Comparison of ENCODE assay signal across 20 cellular contexts in the genomic region with DNA sequence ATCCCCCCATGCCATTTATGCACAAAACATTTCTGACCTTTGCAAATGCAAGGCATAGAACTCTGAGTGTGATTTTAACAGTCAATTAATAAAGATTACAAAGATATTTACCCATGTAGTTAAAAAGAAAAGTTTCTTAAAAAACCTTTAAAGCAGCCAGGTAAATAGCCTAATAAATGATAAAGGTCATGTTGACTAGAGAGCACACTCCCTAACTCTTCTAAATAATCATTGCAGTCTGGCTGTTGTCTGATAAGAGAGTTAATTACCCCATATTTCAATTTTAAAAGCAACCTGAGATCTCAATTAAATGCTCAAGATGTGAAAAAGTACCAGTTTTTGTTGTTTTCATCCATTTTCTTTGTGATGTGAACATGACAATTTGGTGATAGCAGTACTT.
A peak's percentile ranks its signal among the peaks of the same experiment; 100 is the strongest.
DNase-seq lines count a peak whose midpoint lies in the region; ATAC-seq, FAIRE-seq and TF ChIP-seq lines count a peak whose summit lies in the region.
"Had no signal": no experiment of that assay in that cellular context is flagged by ENCODE, and none has a peak within 500 bp of the region (broad histone marks: within the 10 kb centered on the region; RNA-seq: fewer than 3 reads in every experiment).

No MANE protein-coding gene starts in this region.

- H3K27me3 ChIP-seq in liver (ENCODE audit: control insufficient read depth in 4 of 4, insufficient read depth in 4 of 4, low read length in 3 of 4) (no peaks in the 10 kb centered on the region), HepG2 (ENCODE audit: control insufficient read depth in 1 of 2, insufficient read depth in 2 of 2, low read length in 2 of 2) (no peaks in the 10 kb centered on the region)
- H3K27me3 ChIP-seq: BLaER1 treated with 17β-estradiol and CSF1 and Interleukin-3, amounts not matched to agents 10 nM and 100 nM had no signal

- H3K9ac ChIP-seq in liver (ENCODE audit: low read depth in 1 of 2, low read length in 2 of 2): peak overlapping the region in 1 of 2 donors; percentile 20
- H3K9ac ChIP-seq in HepG2 (ENCODE audit: insufficient read depth, low read depth, low read length): no peak overlapping the region
- H3K9ac ChIP-seq: BLaER1 treated with 17β-estradiol and CSF1 and Interleukin-3, amounts not matched to agents 10 nM and 100 nM had no signal

- no peak overlapping the region for H3K4me3 ChIP-seq in liver (ENCODE audit: low read depth in 1 of 3, low read length in 3 of 3)
- no peak overlapping the region for H3K4me3 ChIP-seq in HepG2 (replicated peaks in 1 of 3; ENCODE audit: insufficient read depth in 1 of 3, low read depth in 2 of 3, low read length in 3 of 3)
- H3K4me3 ChIP-seq: A549; BLaER1 treated with 17β-estradiol and CSF1 and Interleukin-3, amounts not matched to agents 10 nM and 100 nM had no signal

- H3K9me3 ChIP-seq in liver (ENCODE audit: control insufficient read depth in 4 of 4, low read length in 3 of 4) (no peaks in the 10 kb centered on the region), HepG2 (ENCODE audit: low read length) (peaks cover 18% of the 10 kb centered on the region)
- H3K9me3 ChIP-seq: A549; BLaER1 treated with 17β-estradiol and CSF1 and Interleukin-3, amounts not matched to agents 10 nM and 100 nM; Caco-2 had no signal

- H3K4me2 ChIP-seq in HepG2 (ENCODE audit: low read depth, low read length): no peak overlapping the region
- H3K4me2 ChIP-seq: A549 had no signal

- H3K79me2 ChIP-seq in HepG2 (ENCODE audit: insufficient read depth, low read length): no peaks in the 10 kb centered on the region

- intact Hi-C loops in HepG2 (cut with micrococcal nuclease; ENCODE audit: unreplicated experiment) (no loop called here), Right ventricle myocardium inferior (cut with DNase I) (no loop called here)

- no peak for ATAC-seq in HepG2
- ATAC-seq in left lobe of liver: peak; percentile 60
- ATAC-seq in HG03025 (IDR thresholded peaks at IDR 0.05; ENCODE audit: low FRiP score, unreplicated experiment): no peak
- ATAC-seq in Right ventricle myocardium inferior: no peak
- ATAC-seq: A549; CD8-positive, alpha-beta T cell had no signal

- TF ChIP-seq CTCF in liver (IDR thresholded peaks at IDR 0.05; ENCODE audit: low read depth, low read length, missing input control): no peak
- no peak for TF ChIP-seq CTCF in HepG2 (CRISPR knock-in tag; IDR thresholded peaks at IDR 0.05)

- in situ Hi-C loops in HepG2 (cut with HindIII; ENCODE audit: extremely low pct_ligation_motif_present, low pct_unique_long_range_greater_than_20kb): no loop called here

- no peak for TF ChIP-seq EP300 in HepG2 (IDR thresholded peaks at IDR 0.05; ENCODE audit: low read depth in 2 of 2, low read length in 2 of 2)
- TF ChIP-seq EP300 in HepG2 (CRISPR knock-in tag; IDR thresholded peaks at IDR 0.05; ENCODE audit: borderline replicate concordance): no peak

- H3K4me1 ChIP-seq in liver (ENCODE audit: control insufficient read depth in 4 of 4, insufficient read depth in 4 of 4, low read length in 3 of 4) (peaks cover 0 to 3% (median 0%) of the 10 kb centered on the region in 4 donors), HepG2 (ENCODE audit: insufficient read depth, low read length) (no peaks in the 10 kb centered on the region)
- H3K4me1 ChIP-seq: A549, Caco-2 had no signal

- POLR2A ChIA-PET in HepG2 (lab: Yijun Ruan, JAX): no interaction called here

- TF ChIP-seq RAD21 in liver (IDR thresholded peaks at IDR 0.05): no peak
- no peak for TF ChIP-seq RAD21 in HepG2 (CRISPR knock-in tag; IDR thresholded peaks at IDR 0.05)

- H3K36me3 ChIP-seq in liver (ENCODE audit: control insufficient read depth in 4 of 4, insufficient read depth in 3 of 4, low read depth in 1 of 4, low read length in 3 of 4): no peaks in the 10 kb centered on the region
- no peaks in the 10 kb centered on the region for H3K36me3 ChIP-seq in HepG2 (replicated peaks in 1 of 2; ENCODE audit: control insufficient read depth in 1 of 2, insufficient read depth in 2 of 2, low read length in 2 of 2)
- H3K36me3 ChIP-seq: BLaER1 treated with 17β-estradiol and CSF1 and Interleukin-3, amounts not matched to agents 10 nM and 100 nM had no signal

- FAIRE-seq in HepG2 (lab: Jason Lieb, UNC): no peak
- FAIRE-seq: A549, D721Med, G401.6, GM12891, GM19239 had no signal

- H2AFZ ChIP-seq in HepG2 (ENCODE audit: low read length): no peak overlapping the region

- DNase-seq in HepG2 (ENCODE audit: low spot score) (no peak), left lobe of liver (ENCODE audit: low spot score) (no peak), Right ventricle myocardium inferior (ENCODE audit: missing footprints) (no peak)
- DNase-seq: AML-193; Caco-2; Calu3; CD4-positive, alpha-beta T cell; CD8-positive, alpha-beta T cell; DMS79 treated with DMSO at 0.1 percent for 48 hours; GF-D8 had no signal

- no peaks in the 10 kb centered on the region for H4K20me1 ChIP-seq in HepG2 (ENCODE audit: insufficient read depth, low read length)
- H4K20me1 ChIP-seq: BLaER1 treated with 17β-estradiol and CSF1 and Interleukin-3, amounts not matched to agents 10 nM and 100 nM had no signal

- CTCF ChIA-PET in HepG2 (lab: Yijun Ruan, JAX; ENCODE audit: low intra/inter-chr PET ratio, low total read pairs): no interaction called here

- no peak for TF ChIP-seq POLR2A in HepG2 (IDR thresholded peaks at IDR 0.05; ENCODE audit: insufficient read depth in 1 of 2, low read depth in 2 of 2, low read length in 2 of 2)

- H3K27ac ChIP-seq in liver (ENCODE audit: low read depth in 1 of 2, low read length in 2 of 2) (peak overlapping the region in 1 of 2 donors; percentile 19), HepG2 (ENCODE audit: extremely low read length, insufficient read depth, low read length) (no peak overlapping the region)
- H3K27ac ChIP-seq: 22Rv1; A549; BLaER1 treated with 17β-estradiol and CSF1 and Interleukin-3, amounts not matched to agents 10 nM and 100 nM; C4-2B had no signal

- no TSS peak for BruUV-seq in HepG2 (replicated peaks; lab: Mats Ljungman, UMichigan)

TF ChIP-seq in liver, 16 proteins besides CTCF, POLR2A, EP300 and RAD21:
- no peak for TF ChIP-seq EGR1 (IDR thresholded peaks at IDR 0.05; ENCODE audit: low read depth in 2 of 2)
- peak; percentile 26 for TF ChIP-seq FOXA2 (IDR thresholded peaks at IDR 0.05)
- TF ChIP-seq RXRA (IDR thresholded peaks at IDR 0.05): peak in 1 of 2 donors; percentile 2

TF ChIP-seq in HepG2, 621 proteins besides CTCF, POLR2A, EP300 and RAD21:
- TF ChIP-seq, protein P1, sequence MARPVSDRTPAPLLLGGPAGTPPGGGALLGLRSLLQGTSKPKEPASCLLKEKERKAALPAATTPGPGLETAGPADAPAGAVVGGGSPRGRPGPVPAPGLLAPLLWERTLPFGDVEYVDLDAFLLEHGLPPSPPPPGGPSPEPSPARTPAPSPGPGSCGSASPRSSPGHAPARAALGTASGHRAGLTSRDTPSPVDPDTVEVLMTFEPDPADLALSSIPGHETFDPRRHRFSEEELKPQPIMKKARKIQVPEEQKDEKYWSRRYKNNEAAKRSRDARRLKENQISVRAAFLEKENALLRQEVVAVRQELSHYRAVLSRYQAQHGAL (CRISPR knock-in tag; IDR thresholded peaks at IDR 0.05; ENCODE audit: not compliant biosample characterization): no peak
- no peak for TF ChIP-seq MAFF (IDR thresholded peaks at IDR 0.05; ENCODE audit: low read depth, low read length)
- TF ChIP-seq POLR2AphosphoS5 (IDR thresholded peaks at IDR 0.05; ENCODE audit: low read depth, low read length): no peak
- no peak for TF ChIP-seq SP140L (CRISPR knock-in tag; IDR thresholded peaks at IDR 0.05; ENCODE audit: borderline replicate concordance)
- TF ChIP-seq POLR2AphosphoS2 (IDR thresholded peaks at IDR 0.05; ENCODE audit: low read depth, low read length): no peak
- TF ChIP-seq, protein P2, sequence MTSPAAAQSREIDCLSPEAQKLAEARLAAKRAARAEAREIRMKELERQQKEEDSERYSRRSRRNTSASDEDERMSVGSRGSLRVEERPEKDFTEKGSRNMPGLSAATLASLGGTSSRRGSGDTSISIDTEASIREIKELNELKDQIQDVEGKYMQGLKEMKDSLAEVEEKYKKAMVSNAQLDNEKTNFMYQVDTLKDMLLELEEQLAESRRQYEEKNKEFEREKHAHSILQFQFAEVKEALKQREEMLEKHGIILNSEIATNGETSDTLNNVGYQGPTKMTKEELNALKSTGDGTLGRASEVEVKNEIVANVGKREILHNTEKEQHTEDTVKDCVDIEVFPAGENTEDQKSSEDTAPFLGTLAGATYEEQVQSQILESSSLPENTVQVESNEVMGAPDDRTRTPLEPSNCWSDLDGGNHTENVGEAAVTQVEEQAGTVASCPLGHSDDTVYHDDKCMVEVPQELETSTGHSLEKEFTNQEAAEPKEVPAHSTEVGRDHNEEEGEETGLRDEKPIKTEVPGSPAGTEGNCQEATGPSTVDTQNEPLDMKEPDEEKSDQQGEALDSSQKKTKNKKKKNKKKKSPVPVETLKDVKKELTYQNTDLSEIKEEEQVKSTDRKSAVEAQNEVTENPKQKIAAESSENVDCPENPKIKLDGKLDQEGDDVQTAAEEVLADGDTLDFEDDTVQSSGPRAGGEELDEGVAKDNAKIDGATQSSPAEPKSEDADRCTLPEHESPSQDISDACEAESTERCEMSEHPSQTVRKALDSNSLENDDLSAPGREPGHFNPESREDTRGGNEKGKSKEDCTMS (CRISPR knock-in tag; conservative IDR thresholded peaks at IDR 0.05): no peak
